In the genomic region with DNA sequence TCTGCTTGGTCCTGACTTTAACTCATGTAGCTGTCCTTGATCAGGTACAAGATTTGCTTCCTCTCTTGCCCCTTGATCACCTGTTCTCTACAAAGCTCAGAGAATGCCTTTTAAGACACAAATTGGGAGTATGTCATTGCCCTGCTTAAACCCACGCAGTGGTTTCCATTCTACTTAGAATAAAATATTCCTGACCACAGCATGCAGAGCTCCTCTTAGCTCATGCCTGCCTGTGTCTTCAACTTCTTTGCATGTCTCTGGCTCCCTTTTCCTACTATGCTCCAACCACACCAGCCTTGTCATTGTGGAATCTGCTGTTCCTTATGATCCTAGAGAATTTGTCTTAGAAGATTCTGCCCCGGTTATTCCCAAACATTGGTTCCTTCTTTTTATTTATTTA, we compare ENCODE assay signal across 19 cellular contexts.
A peak's percentile ranks its signal among the peaks of the same experiment; 100 is the strongest.
DNase-seq lines count a peak whose midpoint lies in the region; ATAC-seq and TF ChIP-seq lines count a peak whose summit lies in the region.
"Had no signal": no experiment of that assay in that cellular context is flagged by ENCODE, and none has a peak within 500 bp of the region (broad histone marks: within the 10 kb centered on the region; RNA-seq: fewer than 3 reads in every experiment).

No MANE protein-coding gene starts in this region.

- no peaks in the 10 kb centered on the region for H3K9me2 ChIP-seq in GM23338 (ENCODE audit: insufficient read depth)

- H3K27me3 ChIP-seq in GM23338 (ENCODE audit: insufficient read depth): no peaks in the 10 kb centered on the region
- peaks cover 0 to 21% (median 0%) of the 10 kb centered on the region in 4 donors for H3K27me3 ChIP-seq in esophagus muscularis mucosa
- H3K27me3 ChIP-seq: BLaER1 treated with 17β-estradiol and CSF1 and Interleukin-3, amounts not matched to agents 10 nM and 100 nM had no signal

- no peaks in the 10 kb centered on the region for H3F3A ChIP-seq in GM23338 (replicated peaks; ENCODE audit: low read depth)

- TF ChIP-seq POLR2A in esophagus muscularis mucosa (IDR thresholded peaks at IDR 0.05; ENCODE audit: low read depth): no peak

- H2AFZ ChIP-seq in GM23338: 0 out of 2 replicates have a peak overlapping the region, but pooled peaks have one; percentile 38

- no peaks in the 10 kb centered on the region for H3K79me2 ChIP-seq in GM23338 (replicated peaks; ENCODE audit: insufficient read depth)

- H4K20me1 ChIP-seq in GM23338 (replicated peaks; ENCODE audit: insufficient read depth): no peaks in the 10 kb centered on the region
- H4K20me1 ChIP-seq: BLaER1 treated with 17β-estradiol and CSF1 and Interleukin-3, amounts not matched to agents 10 nM and 100 nM had no signal

- H3K4me1 Mint-ChIP-seq in GM23338 (peaks cover 15% of the 10 kb centered on the region), osteocyte (ENCODE audit: unreplicated experiment) (peaks cover 10% of the 10 kb centered on the region)
- H3K4me1 Mint-ChIP-seq in stimulated activated naive B cell treated with anti-CD40 and anti-IgM and Interleukin-4, amounts not matched to agents 10 μg/mL and 1 μg/mL and 100 μg/mL, for 72 hours: peaks cover 6 to 15% of the 10 kb centered on the region in 2 donors

- TF ChIP-seq CTCF in GM23338 (conservative IDR thresholded peaks at IDR 0.05; ENCODE audit: low read depth in 2 of 2) (no peak), esophagus muscularis mucosa (IDR thresholded peaks at IDR 0.05) (no peak), osteocyte (IDR thresholded peaks at IDR 0.05) (no peak)

- H3K27ac Mint-ChIP-seq in GM23338 (no peak overlapping the region), osteocyte (ENCODE audit: unreplicated experiment) (no peak overlapping the region)
- H3K27ac Mint-ChIP-seq in stimulated activated naive B cell treated with anti-CD40 and anti-IgM and Interleukin-4, amounts not matched to agents 10 μg/mL and 1 μg/mL and 100 μg/mL, for 72 hours: no peak overlapping the region
- H3K27ac Mint-ChIP-seq: B cell; CD4-positive, alpha-beta T cell; CD8-positive, alpha-beta T cell had no signal

- H3K9me3 Mint-ChIP-seq in GM23338 (peaks cover 17% of the 10 kb centered on the region), osteocyte (ENCODE audit: unreplicated experiment) (no peaks in the 10 kb centered on the region)
- H3K9me3 Mint-ChIP-seq in stimulated activated naive B cell treated with anti-CD40 and anti-IgM and Interleukin-4, amounts not matched to agents 10 μg/mL and 1 μg/mL and 100 μg/mL, for 72 hours: peaks cover 5 to 9% of the 10 kb centered on the region in 2 donors

- DNase-seq in GM23338 (ENCODE audit: low spot score) (no peak), esophagus muscularis mucosa (ENCODE audit: extremely low spot score) (peak; percentile 53), osteocyte (ENCODE audit: extremely low spot score, unreplicated experiment) (peak; percentile 0), NCI-H1930 (lab: John Stamatoyannopoulos, UW) (no peak), NCI-H446 treated with DMSO at 0.1 percent for 48 hours (lab: John Stamatoyannopoulos, UW) (no peak), iPS-NIHi7 (ENCODE audit: extremely low spot score) (no peak)
- no peak for DNase-seq in stimulated activated naive B cell treated with anti-CD40 and anti-IgM and Interleukin-4, amounts not matched to agents 10 μg/mL and 1 μg/mL and 100 μg/mL, for 72 hours
- DNase-seq: AML-193; Caco-2; Calu3; CD4-positive, alpha-beta T cell; CD8-positive, alpha-beta T cell; DMS79 treated with DMSO at 0.1 percent for 48 hours; GF-D8 had no signal

- peaks cover 3% of the 10 kb centered on the region; the same call in 2 of the 3 replicates for H3K36me3 Mint-ChIP-seq in GM23338 (ENCODE audit: low read depth)
- no peaks in the 10 kb centered on the region for H3K36me3 Mint-ChIP-seq in osteocyte (ENCODE audit: unreplicated experiment)
- H3K36me3 Mint-ChIP-seq in stimulated activated naive B cell treated with anti-CD40 and anti-IgM and Interleukin-4, amounts not matched to agents 10 μg/mL and 1 μg/mL and 100 μg/mL, for 72 hours: peaks cover 0 to 3% of the 10 kb centered on the region in 2 donors
- H3K36me3 Mint-ChIP-seq: CD8-positive, alpha-beta T cell had no signal

- no peak for ATAC-seq in GM23338
- peak; percentile 41 to 50 for ATAC-seq in stimulated activated naive B cell treated with anti-CD40 and anti-IgM and Interleukin-4, amounts not matched to agents 10 μg/mL and 1 μg/mL and 100 μg/mL, for 72 hours (replicated peaks)
- ATAC-seq: A549; CD8-positive, alpha-beta T cell had no signal

- H3K4me2 ChIP-seq in GM23338: no peak overlapping the region
- H3K4me2 ChIP-seq: A549; BLaER1 treated with 17β-estradiol and CSF1 and Interleukin-3, amounts not matched to agents 10 nM and 100 nM had no signal

- H3K27me3 Mint-ChIP-seq in GM23338 (ENCODE audit: insufficient read depth, low read depth, poor library complexity): peaks cover 2% of the 10 kb centered on the region
- H3K27me3 Mint-ChIP-seq in osteocyte (ENCODE audit: unreplicated experiment): peaks cover 15% of the 10 kb centered on the region
- peaks cover 0 to 6% of the 10 kb centered on the region in 2 donors for H3K27me3 Mint-ChIP-seq in stimulated activated naive B cell treated with anti-CD40 and anti-IgM and Interleukin-4, amounts not matched to agents 10 μg/mL and 1 μg/mL and 100 μg/mL, for 72 hours
- H3K27me3 Mint-ChIP-seq: B cell had no signal

- H3K36me3 ChIP-seq in GM23338 (ENCODE audit: insufficient read depth) (no peaks in the 10 kb centered on the region), esophagus muscularis mucosa (no peaks in the 10 kb centered on the region)
- H3K36me3 ChIP-seq: BLaER1 treated with 17β-estradiol and CSF1 and Interleukin-3, amounts not matched to agents 10 nM and 100 nM had no signal

- H3K4me3 Mint-ChIP-seq in GM23338: no peak overlapping the region
- no peak overlapping the region for H3K4me3 Mint-ChIP-seq in osteocyte (ENCODE audit: unreplicated experiment)
- H3K4me3 Mint-ChIP-seq in stimulated activated naive B cell treated with anti-CD40 and anti-IgM and Interleukin-4, amounts not matched to agents 10 μg/mL and 1 μg/mL and 100 μg/mL, for 72 hours: no peak overlapping the region
- H3K4me3 Mint-ChIP-seq: B cell; CD4-positive, alpha-beta T cell; CD8-positive, alpha-beta T cell had no signal

- intact Hi-C loops in esophagus muscularis mucosa (cut with DNase I): no loop called here

- H3K27ac ChIP-seq in GM23338 (ENCODE audit: low read depth): no peak overlapping the region
- H3K27ac ChIP-seq in esophagus muscularis mucosa (replicated peaks in 1 of 4): no peak overlapping the region
- H3K27ac ChIP-seq: 22Rv1; A549; BLaER1 treated with 17β-estradiol and CSF1 and Interleukin-3, amounts not matched to agents 10 nM and 100 nM; C4-2B had no signal

- H3K4me1 ChIP-seq in GM23338 (ENCODE audit: insufficient read depth): peaks cover 14% of the 10 kb centered on the region; the same call in 1 of the 2 replicates
- no peaks in the 10 kb centered on the region for H3K4me1 ChIP-seq in esophagus muscularis mucosa
- H3K4me1 ChIP-seq: A549; BLaER1 treated with 17β-estradiol and CSF1 and Interleukin-3, amounts not matched to agents 10 nM and 100 nM; Caco-2 had no signal

- TF ChIP-seq EP300 in esophagus muscularis mucosa (IDR thresholded peaks at IDR 0.05): no peak

- H3K4me3 ChIP-seq in GM23338 (no peak overlapping the region), esophagus muscularis mucosa (no peak overlapping the region)
- H3K4me3 ChIP-seq: A549; BLaER1 treated with 17β-estradiol and CSF1 and Interleukin-3, amounts not matched to agents 10 nM and 100 nM had no signal

- H3K9me3 ChIP-seq in esophagus muscularis mucosa: peaks cover 0 to 9% (median 0%) of the 10 kb centered on the region in 4 donors
- H3K9me3 ChIP-seq: A549; BLaER1 treated with 17β-estradiol and CSF1 and Interleukin-3, amounts not matched to agents 10 nM and 100 nM; Caco-2 had no signal

- 88% methylated on average over 2 of the region's 2 CpGs for WGBS in esophagus muscularis mucosa

TF ChIP-seq in GM23338, 12 proteins besides CTCF, POLR2A, EP300 and RAD21 (continues in another document):
- TF ChIP-seq, protein P1, sequence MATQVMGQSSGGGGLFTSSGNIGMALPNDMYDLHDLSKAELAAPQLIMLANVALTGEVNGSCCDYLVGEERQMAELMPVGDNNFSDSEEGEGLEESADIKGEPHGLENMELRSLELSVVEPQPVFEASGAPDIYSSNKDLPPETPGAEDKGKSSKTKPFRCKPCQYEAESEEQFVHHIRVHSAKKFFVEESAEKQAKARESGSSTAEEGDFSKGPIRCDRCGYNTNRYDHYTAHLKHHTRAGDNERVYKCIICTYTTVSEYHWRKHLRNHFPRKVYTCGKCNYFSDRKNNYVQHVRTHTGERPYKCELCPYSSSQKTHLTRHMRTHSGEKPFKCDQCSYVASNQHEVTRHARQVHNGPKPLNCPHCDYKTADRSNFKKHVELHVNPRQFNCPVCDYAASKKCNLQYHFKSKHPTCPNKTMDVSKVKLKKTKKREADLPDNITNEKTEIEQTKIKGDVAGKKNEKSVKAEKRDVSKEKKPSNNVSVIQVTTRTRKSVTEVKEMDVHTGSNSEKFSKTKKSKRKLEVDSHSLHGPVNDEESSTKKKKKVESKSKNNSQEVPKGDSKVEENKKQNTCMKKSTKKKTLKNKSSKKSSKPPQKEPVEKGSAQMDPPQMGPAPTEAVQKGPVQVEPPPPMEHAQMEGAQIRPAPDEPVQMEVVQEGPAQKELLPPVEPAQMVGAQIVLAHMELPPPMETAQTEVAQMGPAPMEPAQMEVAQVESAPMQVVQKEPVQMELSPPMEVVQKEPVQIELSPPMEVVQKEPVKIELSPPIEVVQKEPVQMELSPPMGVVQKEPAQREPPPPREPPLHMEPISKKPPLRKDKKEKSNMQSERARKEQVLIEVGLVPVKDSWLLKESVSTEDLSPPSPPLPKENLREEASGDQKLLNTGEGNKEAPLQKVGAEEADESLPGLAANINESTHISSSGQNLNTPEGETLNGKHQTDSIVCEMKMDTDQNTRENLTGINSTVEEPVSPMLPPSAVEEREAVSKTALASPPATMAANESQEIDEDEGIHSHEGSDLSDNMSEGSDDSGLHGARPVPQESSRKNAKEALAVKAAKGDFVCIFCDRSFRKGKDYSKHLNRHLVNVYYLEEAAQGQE (IDR thresholded peaks at IDR 0.05; ENCODE audit: unreplicated experiment): no peak

Comparison
In these comparisons a context has a peak if more than half of its experiments do, and no peak if none do; other contexts are left out.
1. DNase-seq: peak in esophagus muscularis mucosa (single experiment) and osteocyte (single experiment); none in GM23338 (single experiment), stimulated activated naive B cell treated with anti-CD40 and anti-IgM and Interleukin-4, amounts not matched to agents 10 μg/mL and 1 μg/mL and 100 μg/mL, for 72 hours (single experiment), NCI-H1930 (0 of 2), NCI-H446 treated with DMSO at 0.1 percent for 48 hours (single experiment) and iPS-NIHi7 (single experiment).